10 cellular contexts compared by ENCODE assay signal in the genomic region with DNA sequence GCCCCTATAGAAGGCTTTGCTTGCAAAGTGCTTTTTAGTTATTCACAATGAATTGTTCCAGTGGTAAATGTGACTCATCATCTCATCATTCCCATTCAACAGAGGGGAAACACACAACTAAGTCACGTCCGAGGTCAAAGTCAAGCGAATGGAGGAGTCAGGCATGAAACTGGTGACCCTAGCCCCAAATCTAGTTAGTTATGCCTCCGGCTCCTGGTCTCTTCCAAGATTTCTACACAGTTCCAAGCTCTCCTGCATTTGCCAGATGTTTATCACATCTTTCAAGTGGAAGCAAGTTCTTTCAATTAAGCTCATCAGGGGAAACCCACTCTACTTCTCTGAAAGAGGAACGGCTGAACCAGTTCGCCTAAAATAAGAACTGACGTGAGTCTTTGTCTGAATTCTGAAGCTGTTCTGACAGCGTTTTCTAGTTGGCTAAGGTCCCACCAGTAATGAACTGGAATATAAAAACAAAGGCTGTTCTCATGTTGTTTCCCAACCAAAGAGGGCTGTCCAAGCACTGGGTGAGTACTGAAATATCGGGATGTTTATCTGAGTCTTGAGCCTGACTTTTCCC.
A peak's percentile ranks its signal among the peaks of the same experiment; 100 is the strongest.
DNase-seq lines count a peak whose midpoint lies in the region; ATAC-seq and TF ChIP-seq lines count a peak whose summit lies in the region.
"Had no signal": no experiment of that assay in that cellular context is flagged by ENCODE, and none has a peak within 500 bp of the region (broad histone marks: within the 10 kb centered on the region; RNA-seq: fewer than 3 reads in every experiment).

No MANE protein-coding gene starts in this region.

- peaks cover 34% of the 10 kb centered on the region for H3K4me1 ChIP-seq in foreskin keratinocyte

- H3K4me3 ChIP-seq in AG04450 (ENCODE audit: low read depth, low read length) = no peak overlapping the region

- H3K27me3 ChIP-seq in AG04450 (ENCODE audit: control insufficient read depth, insufficient read depth, low read length) = no peaks in the 10 kb centered on the region
- H3K27me3 ChIP-seq in foreskin keratinocyte = no peaks in the 10 kb centered on the region

- peak overlapping the region; percentile 21 for H3K27ac ChIP-seq in AG04450 (ENCODE audit: low read depth, low read length)
- peak overlapping the region; percentile 72 for H3K27ac ChIP-seq in foreskin keratinocyte

- POLR2A ChIA-PET in AG04450 (lab: Yijun Ruan, JAX) = no interaction called here

- DNase-seq in AG04450 (ENCODE audit: low read depth, low spot score) (no peak), foreskin keratinocyte (peak; percentile 73 to 81), cortex of kidney (lab: John Stamatoyannopoulos, UW) (no peak), NCI-H187 (lab: John Stamatoyannopoulos, UW) (no peak), OCI-M1 (lab: John Stamatoyannopoulos, UW) (no peak)
- DNase-seq: DMS79 treated with DMSO at 0.1 percent for 48 hours; stimulated activated CD4-positive, alpha-beta T cell treated with anti-CD3 and anti-CD28 coated beads, Interleukin-2, amount 100 ng/mL, for 48 hours had no signal

- ATAC-seq in GM19023 (IDR thresholded peaks at IDR 0.05; ENCODE audit: unreplicated experiment) (peak; percentile 70), HG03469 (IDR thresholded peaks at IDR 0.05; ENCODE audit: unreplicated experiment) (peak; percentile 43), foreskin keratinocyte (peak; percentile 68), GM19455 (IDR thresholded peaks at IDR 0.05; ENCODE audit: unreplicated experiment) (no peak)

- CTCF ChIA-PET in AG04450 (lab: Charles Lee) = interaction anchor here (0.7 to 1.3 kb wide), 2 partner anchors 12 to 182 kb away, joined by 3 read pairs; no protein-coding TSS in a partner anchor

- no peaks in the 10 kb centered on the region for H3K9me3 ChIP-seq in AG04450 (ENCODE audit: control insufficient read depth, insufficient read depth, low read length)

- TF ChIP-seq CTCF in AG04450 (IDR thresholded peaks at IDR 0.05; ENCODE audit: low read depth, low read length) = no peak
- TF ChIP-seq CTCF in foreskin keratinocyte (conservative IDR thresholded peaks at IDR 0.05) = no peak

Comparison
In these comparisons a context has a peak if more than half of its experiments do, and no peak if none do; other contexts are left out.
1. DNase-seq: peak in foreskin keratinocyte (2 of 2); none in AG04450 (single experiment), cortex of kidney (single experiment), NCI-H187 (0 of 2) and OCI-M1 (single experiment).